8 cellular contexts compared by ENCODE assay signal in genomic region chr19:14149509-14149994, GRCh38. TPM values are rescaled to one million over a fixed set of nuclear protein-coding genes. Genes with fewer than 3 reads are reported as not detected.
DNase-seq lines count a peak whose midpoint lies in the region; ATAC-seq and TF ChIP-seq lines count a peak whose summit lies in the region.

No MANE protein-coding gene starts in this region.

- DNase-seq in A673 (ENCODE audit: low spot score) = peak; percentile 79
- DNase-seq in T-helper 2 cell = peak in 4 of 5 experiments; percentile 15 to 84 (median 52)
- peak; percentile 62 for DNase-seq in left lobe of liver (ENCODE audit: low spot score)
- DNase-seq in stimulated activated naive B cell treated with anti-CD40 and anti-IgM and Interleukin-4, amounts not matched to agents 10 μg/mL and 1 μg/mL and 100 μg/mL, for 72 hours = no peak
- DNase-seq in SHP77 (lab: John Stamatoyannopoulos, UW) = no peak
- no peak for DNase-seq in HT-29 (ENCODE audit: low spot score)

- H3K4me3 Mint-ChIP-seq in brain = peak overlapping the region in 3 of 5 experiments; percentile 10 to 72 (median 56)
- peak overlapping the region; percentile 71 to 73 for H3K4me3 Mint-ChIP-seq in stimulated activated naive B cell treated with anti-CD40 and anti-IgM and Interleukin-4, amounts not matched to agents 10 μg/mL and 1 μg/mL and 100 μg/mL, for 72 hours

- no peaks in the 10 kb centered on the region for H3K9me3 ChIP-seq in A673 (ENCODE audit: low read depth, low read length, poor library complexity, severe bottlenecking)

- peaks cover 4% of the 10 kb centered on the region for H3K27me3 Mint-ChIP-seq in brain
- no peaks in the 10 kb centered on the region for H3K27me3 Mint-ChIP-seq in stimulated activated naive B cell treated with anti-CD40 and anti-IgM and Interleukin-4, amounts not matched to agents 10 μg/mL and 1 μg/mL and 100 μg/mL, for 72 hours

- H3K27ac ChIP-seq in A673 (ENCODE audit: low read depth, low read length, poor library complexity, severe bottlenecking) = peak overlapping the region; percentile 80

- H3K4me1 ChIP-seq in A673 (ENCODE audit: insufficient read depth, low read length, poor library complexity, severe bottlenecking) = peaks cover 37% of the 10 kb centered on the region

- H3K4me3 ChIP-seq in A673 (ENCODE audit: low read depth, low read length, poor library complexity, severe bottlenecking) = no peak overlapping the region

- peak; percentile 44 for ATAC-seq in left lobe of liver
- ATAC-seq in stimulated activated naive B cell treated with anti-CD40 and anti-IgM and Interleukin-4, amounts not matched to agents 10 μg/mL and 1 μg/mL and 100 μg/mL, for 72 hours (replicated peaks) = peak; percentile 67 to 73
- ATAC-seq in HG02759 (IDR thresholded peaks at IDR 0.05; ENCODE audit: unreplicated experiment) = no peak

- CTCF ChIA-PET in A673 (lab: Charles Lee) = interaction anchor here (1.2 kb wide), 1 partner anchor 199 kb away, joined by 3 read pairs; no protein-coding TSS in a partner anchor

- H3K36me3 ChIP-seq in A673 (ENCODE audit: insufficient read depth, low read length, poor library complexity, severe bottlenecking) = peaks cover 6% of the 10 kb centered on the region

- intact Hi-C loops in A673 (cut with micrococcal nuclease; ENCODE audit: unreplicated experiment) = no loop called here

- peaks cover 45% of the 10 kb centered on the region for H3K4me1 Mint-ChIP-seq in brain
- H3K4me1 Mint-ChIP-seq in stimulated activated naive B cell treated with anti-CD40 and anti-IgM and Interleukin-4, amounts not matched to agents 10 μg/mL and 1 μg/mL and 100 μg/mL, for 72 hours = peaks cover 19 to 40% of the 10 kb centered on the region in 2 donors

- no TSS peak for BruUV-seq in A673 (replicated peaks; lab: Mats Ljungman, UMichigan)

- peaks cover 16% of the 10 kb centered on the region for H3K36me3 Mint-ChIP-seq in brain
- peaks cover 2 to 4% of the 10 kb centered on the region in 2 donors for H3K36me3 Mint-ChIP-seq in stimulated activated naive B cell treated with anti-CD40 and anti-IgM and Interleukin-4, amounts not matched to agents 10 μg/mL and 1 μg/mL and 100 μg/mL, for 72 hours

- POLR2A ChIA-PET in A673 (lab: Charles Lee; ENCODE audit: low non-redundant PET) = no interaction called here

- TF ChIP-seq CTCF in A673 (conservative IDR thresholded peaks at IDR 0.05; ENCODE audit: low read depth, low read length) (no peak), brain (conservative IDR thresholded peaks at IDR 0.05) (no peak)

- no peaks in the 10 kb centered on the region for H3K27me3 ChIP-seq in A673 (replicated peaks; ENCODE audit: insufficient read depth, low read depth, low read length, poor library complexity)

- H3K9me3 Mint-ChIP-seq in brain = no peaks in the 10 kb centered on the region
- H3K9me3 Mint-ChIP-seq in stimulated activated naive B cell treated with anti-CD40 and anti-IgM and Interleukin-4, amounts not matched to agents 10 μg/mL and 1 μg/mL and 100 μg/mL, for 72 hours = no peaks in the 10 kb centered on the region

- peak overlapping the region; percentile 79 to 96 (median 93) for H3K27ac Mint-ChIP-seq in brain
- H3K27ac Mint-ChIP-seq in stimulated activated naive B cell treated with anti-CD40 and anti-IgM and Interleukin-4, amounts not matched to agents 10 μg/mL and 1 μg/mL and 100 μg/mL, for 72 hours = peak overlapping the region; percentile 85

RNA-seq across cellular contexts. Expression of gene ASF1B, which starts 13.2 kb away (rescaled TPM):
- 50.0 and 54.6 TPM in 2 replicates for total RNA-seq in A673 (2021)
- 127 TPM for polyA plus RNA-seq in brain (ENCODE audit: insufficient read depth, low read depth, low replicate concordance)
- total RNA-seq in left lobe of liver = 0.45 TPM
- total RNA-seq in HT-29 (2014; rRNA removed; shearing (Covaris generic)) = 95.9 and 102 TPM in 2 replicates

RNA-seq across cellular contexts. Expression of gene PRKACA, which starts 32.0 kb away (rescaled TPM):
- total RNA-seq in A673 (2021) = 56.7 and 77.9 TPM in 2 replicates
- 235 TPM for polyA plus RNA-seq in brain (ENCODE audit: insufficient read depth, low read depth, low replicate concordance)
- total RNA-seq in left lobe of liver = 78.4 TPM
- 19.4 and 25.0 TPM in 2 replicates for total RNA-seq in HT-29 (2014; rRNA removed; shearing (Covaris generic))

RNA-seq across cellular contexts. Expression of gene ADGRL1, which starts 56.4 kb away (rescaled TPM):
- total RNA-seq in A673 (2021) (66.1 and 72.0 TPM in 2 replicates), left lobe of liver (1.3 TPM)
- 78.5 TPM for polyA plus RNA-seq in brain (ENCODE audit: insufficient read depth, low read depth, low replicate concordance)
- total RNA-seq in HT-29 (2014; rRNA removed; shearing (Covaris generic)) = 1.2 and 2.0 TPM in 2 replicates

RNA-seq across cellular contexts. Expression of gene SAMD1, which starts 59.0 kb away (rescaled TPM):
- total RNA-seq in A673 (2021) (52.9 and 56.0 TPM in 2 replicates), left lobe of liver (19.1 TPM)
- polyA plus RNA-seq in brain (ENCODE audit: insufficient read depth, low read depth, low replicate concordance) = 168 TPM
- 71.7 and 89.0 TPM in 2 replicates for total RNA-seq in HT-29 (2014; rRNA removed; shearing (Covaris generic))

Comparison
In these comparisons a context has a peak if more than half of its experiments do, and no peak if none do; other contexts are left out.
1. DNase-seq: peak in A673 (single experiment), T-helper 2 cell (4 of 5) and left lobe of liver (single experiment); none in stimulated activated naive B cell treated with anti-CD40 and anti-IgM and Interleukin-4, amounts not matched to agents 10 μg/mL and 1 μg/mL and 100 μg/mL, for 72 hours (single experiment), SHP77 (0 of 2) and HT-29 (single experiment).
2. RNA of gene ASF1B, which starts 13.2 kb away (total RNA-seq): 95.9 to 102 TPM in HT-29 and 50.0 to 54.6 TPM in A673; 0.45 TPM in left lobe of liver (single experiment); every median in the first group is over 10 times any median in the second.
3. RNA of gene ADGRL1, which starts 56.4 kb away (total RNA-seq): 66.1 to 72.0 TPM in A673; 1.2 to 2.0 TPM in HT-29 and 1.3 TPM in left lobe of liver (single experiment); every median in the first group is over 10 times any median in the second.